28 cellular contexts compared by ENCODE assay signal in the genomic region with DNA sequence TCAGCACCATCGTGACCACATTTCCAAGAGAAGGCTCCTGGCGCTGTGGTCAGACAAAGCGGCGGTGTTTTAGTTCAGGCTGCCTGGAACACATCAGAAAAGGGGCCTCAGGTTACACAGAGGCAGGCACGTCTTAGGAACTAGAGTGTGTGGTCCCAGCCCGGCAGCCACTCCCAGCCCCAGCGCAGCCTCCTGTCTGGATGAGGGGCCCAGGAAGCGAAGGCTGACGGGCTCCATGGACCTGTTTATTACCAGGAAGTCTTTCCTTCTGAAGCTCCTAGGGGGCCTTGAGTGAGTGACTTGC. TPM values are rescaled to one million over a fixed set of nuclear protein-coding genes. Genes with fewer than 3 reads are reported as not detected.
DNase-seq lines count a peak whose midpoint lies in the region; ATAC-seq and TF ChIP-seq lines count a peak whose summit lies in the region.
"Had no signal": no experiment of that assay in that cellular context is flagged by ENCODE, and none has a peak within 500 bp of the region (broad histone marks: within the 10 kb centered on the region; RNA-seq: fewer than 3 reads in every experiment).

No MANE protein-coding gene starts in this region.

- peaks cover 8% of the 10 kb centered on the region for H3K27me3 Mint-ChIP-seq in activated T-helper 17 cell treated with anti-CD3 and anti-CD28 coated beads, Interleukin-2, amount 50 U/mL, for 72 hours

- no peaks in the 10 kb centered on the region for H3K36me3 Mint-ChIP-seq in activated T-helper 17 cell treated with anti-CD3 and anti-CD28 coated beads, Interleukin-2, amount 50 U/mL, for 72 hours (ENCODE audit: low read depth)

- H3K4me2 ChIP-seq in osteoblast (ENCODE audit: insufficient read depth, low read length), result no peak overlapping the region

- H3K4me3 ChIP-seq in H7 (ENCODE audit: insufficient read depth, low read depth, low read length) (no peak overlapping the region), osteoblast (ENCODE audit: insufficient read depth, low read length) (no peak overlapping the region)
- H3K4me3 ChIP-seq: HAP-1 had no signal

- H3K79me2 ChIP-seq in osteoblast (ENCODE audit: insufficient read depth, low read length), result no peaks in the 10 kb centered on the region

- TF ChIP-seq CTCF in osteoblast (IDR thresholded peaks at IDR 0.05; ENCODE audit: extremely low read depth, low read depth, low read length), result no peak

- no peaks in the 10 kb centered on the region for H4K20me1 ChIP-seq in osteoblast (ENCODE audit: insufficient read depth, low read length)

- no peak overlapping the region for H3K27ac Mint-ChIP-seq in activated T-helper 17 cell treated with anti-CD3 and anti-CD28 coated beads, Interleukin-2, amount 50 U/mL, for 72 hours
- H3K27ac Mint-ChIP-seq: B cell, HFFc6 had no signal

- no peaks in the 10 kb centered on the region for H3K27me3 ChIP-seq in H7 (ENCODE audit: control insufficient read depth, insufficient read depth, low read length)
- peaks cover 3% of the 10 kb centered on the region for H3K27me3 ChIP-seq in osteoblast (ENCODE audit: insufficient read depth, low read length)

- H3K4me3 Mint-ChIP-seq in activated T-helper 17 cell treated with anti-CD3 and anti-CD28 coated beads, Interleukin-2, amount 50 U/mL, for 72 hours, result no peak overlapping the region
- H3K4me3 Mint-ChIP-seq: B cell, HFFc6 had no signal

- H3K27ac ChIP-seq in osteoblast (ENCODE audit: low read depth, low read length), result no peak overlapping the region
- H3K27ac ChIP-seq: 22Rv1, RWPE1 had no signal

- ATAC-seq in activated CD4-positive, CD25-positive, alpha-beta regulatory T cell treated with anti-CD3 and anti-CD28 coated beads, Interleukin-2, amount 50 U/mL, for 24 hours, result no peak
- no peak for ATAC-seq in activated T-helper 17 cell treated with anti-CD3 and anti-CD28 coated beads, Interleukin-2, amount 50 U/mL, for 72 hours (replicated peaks)
- ATAC-seq in GM21786 (IDR thresholded peaks at IDR 0.05; ENCODE audit: unreplicated experiment), result no peak

- H3K36me3 ChIP-seq in H7 (replicated peaks; ENCODE audit: control insufficient read depth, insufficient read depth, low read length) (no peaks in the 10 kb centered on the region), osteoblast (ENCODE audit: insufficient read depth, low read length) (no peaks in the 10 kb centered on the region)
- H3K36me3 ChIP-seq: HAP-1 had no signal

- H2AFZ ChIP-seq in osteoblast (ENCODE audit: low read length), result no peak overlapping the region

- peaks cover 9% of the 10 kb centered on the region for H3K9me3 Mint-ChIP-seq in activated T-helper 17 cell treated with anti-CD3 and anti-CD28 coated beads, Interleukin-2, amount 50 U/mL, for 72 hours

- DNase-seq in activated CD4-positive, CD25-positive, alpha-beta regulatory T cell treated with anti-CD3 and anti-CD28 coated beads, Interleukin-2, amount 50 U/mL, for 72 hours, result peak; percentile 24
- DNase-seq in H7 (peak; percentile 45), islet precursor cell (peak; percentile 53), osteoblast (ENCODE audit: insufficient read length, low spot score, missing footprints) (peak; percentile 21), DMS 273 treated with DMSO at 0.1 percent for 48 hours (lab: John Stamatoyannopoulos, UW) (no peak)
- DNase-seq: Calu3, DMS153, DND-41, HFFc6, KBM-7, MV-4-11, NCI-H1417, NCI-H1694, NCI-H2081, NCI-H2171, NCI-H226, NCI-H510A, NCI-H69, SHP77 had no signal

- H3K4me1 ChIP-seq in osteoblast (ENCODE audit: insufficient read depth, low read length), result no peaks in the 10 kb centered on the region
- H3K4me1 ChIP-seq: HAP-1 had no signal

- H3K4me1 Mint-ChIP-seq in activated T-helper 17 cell treated with anti-CD3 and anti-CD28 coated beads, Interleukin-2, amount 50 U/mL, for 72 hours, result peaks cover 11% of the 10 kb centered on the region
- H3K4me1 Mint-ChIP-seq: B cell had no signal

- no peaks in the 10 kb centered on the region for H3K9me3 ChIP-seq in osteoblast (ENCODE audit: low read depth, low read length)

RNA-seq across cellular contexts. Expression of a gene that starts 10.0 kb away (rescaled TPM):
- 0.04 TPM in 1 of 2 replicates, not detected in the other for total RNA-seq in H7 (2014; rRNA removed; shearing (Covaris generic))
- not detected in 2 replicates for total RNA-seq in osteoblast
- 10 to 100 TPM; 11.1 to 19.9 TPM for total RNA-seq in activated T-helper 17 cell treated with anti-CD3 and anti-CD28 coated beads, Interleukin-2, amount 50 U/mL, for 72 hours
- total RNA-seq: Calu3, HFFc6, LHCN-M2, MCF 10A had no signal

Comparison
In these comparisons a context has a peak if more than half of its experiments do, and no peak if none do; other contexts are left out.
1. RNA of a gene that starts 10.0 kb away (total RNA-seq): 11.1 to 19.9 TPM in activated T-helper 17 cell treated with anti-CD3 and anti-CD28 coated beads, Interleukin-2, amount 50 U/mL, for 72 hours; 0.04 TPM in H7 and not detected in osteoblast; every median in the first group is over 10 times any median in the second.